ENCODE assay signal across 23 cellular contexts in the genomic region with DNA sequence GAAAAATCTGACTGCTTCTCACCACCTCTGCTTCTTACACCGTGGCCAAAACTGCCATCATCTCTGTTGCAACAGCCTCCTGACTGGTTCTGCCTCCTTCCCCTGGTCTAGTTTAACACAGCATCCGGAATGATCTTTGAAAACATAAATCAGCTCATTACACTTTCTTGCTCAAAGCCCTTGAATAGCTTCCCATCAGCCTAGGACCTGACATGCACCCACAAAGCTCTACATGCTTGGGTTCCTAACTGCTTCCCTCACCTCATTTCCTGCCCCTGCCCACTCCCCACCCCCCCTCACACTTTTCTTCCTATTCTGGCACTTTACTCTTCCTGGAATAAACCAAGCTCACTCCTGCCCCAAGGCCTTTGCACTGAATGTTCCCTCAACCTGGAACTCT.
DNase-seq lines count a peak whose midpoint lies in the region; ATAC-seq, FAIRE-seq and TF ChIP-seq lines count a peak whose summit lies in the region.
"Had no signal": no experiment of that assay in that cellular context is flagged by ENCODE, and none has a peak within 500 bp of the region (broad histone marks: within the 10 kb centered on the region; RNA-seq: fewer than 3 reads in every experiment).

No MANE protein-coding gene starts in this region.

- 93% methylated on average over 2 of the region's 2 CpGs for WGBS in A549 (ENCODE audit: missing lambda C conversion rate)
- 49 to 59% methylated on average over 2 of the region's 2 CpGs for WGBS in GM23248 (ENCODE audit: low coverage in 1 of 2, low lambda C conversion rate in 2 of 2, missing lambda C conversion rate in 2 of 2), 2 experiments
- WGBS in stomach, 5 donors = 84 to 100% (median 97%) methylated on average over 2 of the region's 2 CpGs
- 80% methylated on average over 2 of the region's 2 CpGs for WGBS in right lobe of liver (ENCODE audit: insufficient coverage, low coverage, low lambda C conversion rate, missing lambda C conversion rate)

- H3K79me2 ChIP-seq in GM23248 (ENCODE audit: insufficient read depth) = peaks cover 19% of the 10 kb centered on the region; the same call in 1 of the 2 replicates

- H3K4me3 ChIP-seq in A549 = no peak overlapping the region
- no peak overlapping the region for H3K4me3 ChIP-seq in GM23248
- H3K4me3 ChIP-seq in adipocyte (ENCODE audit: low read length) = no peak overlapping the region
- no peak overlapping the region for H3K4me3 ChIP-seq in foreskin fibroblast (ENCODE audit: low read depth in 1 of 2, low read length in 2 of 2)
- H3K4me3 ChIP-seq in stomach = no peak overlapping the region
- no peak overlapping the region for H3K4me3 ChIP-seq in right lobe of liver
- H3K4me3 ChIP-seq: adrenal gland, SK-N-MC, transverse colon had no signal

- H3F3A ChIP-seq in GM23248 (ENCODE audit: insufficient read depth) = peaks cover 34% of the 10 kb centered on the region

- intact Hi-C loops in stomach (cut with DNase I; ENCODE audit: low total_unique reads) = no loop called here
- intact Hi-C loops in left ventricle myocardium superior (cut with micrococcal nuclease) = no loop called here
- intact Hi-C loops in right lobe of liver (cut with DNase I) = no loop called here

- no peak overlapping the region for H2AFZ ChIP-seq in GM23248

- ATAC-seq in A549 = no peak
- no peak for ATAC-seq in left ventricle myocardium superior
- ATAC-seq in right lobe of liver = no peak
- ATAC-seq: PC-3 had no signal

- H3K9me2 ChIP-seq in GM23248 (ENCODE audit: insufficient read depth) = no peaks in the 10 kb centered on the region

- no peak for TF ChIP-seq POLR2A in A549 (IDR thresholded peaks at IDR 0.05; ENCODE audit: low read length)
- TF ChIP-seq POLR2A in stomach (IDR thresholded peaks at IDR 0.05) = no peak
- TF ChIP-seq POLR2A in GM12891 (IDR thresholded peaks at IDR 0.05; ENCODE audit: low read depth, low read length) = no peak
- TF ChIP-seq POLR2A in right lobe of liver (IDR thresholded peaks at IDR 0.05) = no peak

- FAIRE-seq in A549 (lab: Jason Lieb, UNC) (no peak), GM12891 (lab: Jason Lieb, UNC) (no peak)

- peak overlapping the region; percentile 68 for H3K4me2 ChIP-seq in A549
- H3K4me2 ChIP-seq in GM23248 (ENCODE audit: unreplicated experiment) = no peak overlapping the region

- POLR2A ChIA-PET in A549 (lab: Yijun Ruan, JAX) = interaction anchor here (1.6 kb wide), 1 partner anchor 1115 kb away, joined by 5 read pairs; a partner anchor contains a TSS

- no peak for TF ChIP-seq RAD21 in A549 (conservative IDR thresholded peaks at IDR 0.05 in 1 of 2, IDR thresholded peaks at IDR 0.05 in 1 of 2)

- TF ChIP-seq EP300 in A549 (IDR thresholded peaks at IDR 0.05) (no peak), stomach (IDR thresholded peaks at IDR 0.05) (no peak)

- peaks cover 34% of the 10 kb centered on the region for H3K4me1 ChIP-seq in A549
- peaks cover 41% of the 10 kb centered on the region for H3K4me1 ChIP-seq in GM23248 (ENCODE audit: insufficient read depth)
- peaks cover 27% of the 10 kb centered on the region for H3K4me1 ChIP-seq in adipocyte (ENCODE audit: control insufficient read depth, insufficient read depth, low read length)
- peaks cover 0 to 25% (median 11%) of the 10 kb centered on the region in 4 donors for H3K4me1 ChIP-seq in stomach
- no peaks in the 10 kb centered on the region for H3K4me1 ChIP-seq in right lobe of liver

- CTCF ChIA-PET in A549 (lab: Yijun Ruan, JAX) = interaction anchor here (0.9 to 1.8 kb wide), 4 partner anchors 27 to 124 kb away, joined by 3 to 7 read pairs (median 4); no protein-coding TSS in a partner anchor

- H3K9ac ChIP-seq in GM23248 = peak overlapping the region; percentile 54
- peak overlapping the region; percentile 45 for H3K9ac ChIP-seq in adipocyte (ENCODE audit: low read length)

- H3K36me3 ChIP-seq in GM23248 (ENCODE audit: low read depth) = no peaks in the 10 kb centered on the region
- H3K36me3 ChIP-seq in adipocyte (ENCODE audit: control insufficient read depth, insufficient read depth, low read length, severe bottlenecking) = peaks cover 23% of the 10 kb centered on the region
- peaks cover 0 to 35% (median 22%) of the 10 kb centered on the region in 4 donors for H3K36me3 ChIP-seq in stomach
- H3K36me3 ChIP-seq in right lobe of liver = no peaks in the 10 kb centered on the region
- H3K36me3 ChIP-seq: adrenal gland had no signal

- in situ Hi-C loops in GM23248 (cut with MboI) = no loop called here

- DNase-seq in A549 (ENCODE audit: low read depth in 1 of 2, low spot score in 1 of 2) = no peak
- DNase-seq in GM23248 = peak; percentile 77
- DNase-seq in adipocyte (ENCODE audit: low read depth) = peak; percentile 16
- DNase-seq in foreskin fibroblast = peak; percentile 54 to 59
- DNase-seq in stomach = no peak
- no peak for DNase-seq in GM12891 (ENCODE audit: insufficient read length, low spot score)
- no peak for DNase-seq in left ventricle myocardium superior
- DNase-seq in right lobe of liver = no peak
- DNase-seq: activated CD4-positive, alpha-beta T cell treated with anti-CD3 and anti-CD28 coated beads for 1 hour; activated effector memory CD4-positive, alpha-beta T cell treated with anti-CD3 and anti-CD28 coated beads, Interleukin-2, amount 50 U/mL, for 16 hours; adrenal gland; CD8-positive, alpha-beta memory T cell; central memory CD4-positive, alpha-beta T cell; effector CD8-positive, alpha-beta T cell; H9; left cardiac atrium; NCI-H1092; NCI-H2107; NCI-H69; PC-3; stimulated activated naive CD4-positive, alpha-beta T cell treated with Interleukin-2 at 50 U/mL for 16 hours; transverse colon had no signal

- H3K9me3 ChIP-seq in A549 (no peaks in the 10 kb centered on the region), GM23248 (ENCODE audit: low read depth) (no peaks in the 10 kb centered on the region), adipocyte (ENCODE audit: control insufficient read depth, low read length) (no peaks in the 10 kb centered on the region), stomach (no peaks in the 10 kb centered on the region), right lobe of liver (no peaks in the 10 kb centered on the region)
- H3K9me3 ChIP-seq: adrenal gland, transverse colon had no signal

- TF ChIP-seq CTCF in A549 (IDR thresholded peaks at IDR 0.05) (no peak), foreskin fibroblast (IDR thresholded peaks at IDR 0.05; ENCODE audit: low read depth, low read length) (no peak), stomach (IDR thresholded peaks at IDR 0.05) (no peak), right lobe of liver (IDR thresholded peaks at IDR 0.05) (no peak)

- H3K27ac ChIP-seq in A549 = peak overlapping the region; percentile 82 to 91
- H3K27ac ChIP-seq in GM23248 = peak overlapping the region; percentile 90
- H3K27ac ChIP-seq in stomach = no peak overlapping the region
- no peak overlapping the region for H3K27ac ChIP-seq in right lobe of liver
- H3K27ac ChIP-seq: SK-N-MC, transverse colon had no signal

- H3K27me3 ChIP-seq in GM23248 (replicated peaks; ENCODE audit: insufficient read depth) (no peaks in the 10 kb centered on the region), adipocyte (replicated peaks; ENCODE audit: control insufficient read depth, insufficient read depth, low read length) (no peaks in the 10 kb centered on the region), stomach (no peaks in the 10 kb centered on the region), right lobe of liver (no peaks in the 10 kb centered on the region)
- H3K27me3 ChIP-seq: adrenal gland, transverse colon had no signal

- no peaks in the 10 kb centered on the region for H4K20me1 ChIP-seq in GM23248 (ENCODE audit: insufficient read depth)

TF ChIP-seq in A549, 52 proteins besides CTCF, POLR2A, EP300 and RAD21:
- TF ChIP-seq CEBPB (IDR thresholded peaks at IDR 0.05) (no peak), BHLHE40 (IDR thresholded peaks at IDR 0.05; ENCODE audit: low read depth, low read length) (no peak), CHD2 (IDR thresholded peaks at IDR 0.05; ENCODE audit: low read length, partially characterized antibody) (no peak), SMC3 (IDR thresholded peaks at IDR 0.05) (no peak), HOXB5 (CRISPR knock-in tag; IDR thresholded peaks at IDR 0.05) (no peak), RCOR1 (IDR thresholded peaks at IDR 0.05; ENCODE audit: low read depth, low read length) (no peak), CBX2 (IDR thresholded peaks at IDR 0.05; ENCODE audit: borderline replicate concordance, low read depth) (no peak), POLR2AphosphoS2 (conservative IDR thresholded peaks at IDR 0.05; ENCODE audit: low read length) (no peak), KDM5A (IDR thresholded peaks at IDR 0.05) (no peak), MAFK (IDR thresholded peaks at IDR 0.05; ENCODE audit: partially characterized antibody) (no peak)

TF ChIP-seq in GM12891, 5 proteins besides CTCF, POLR2A, EP300 and RAD21:
- TF ChIP-seq POLR2AphosphoS5 (IDR thresholded peaks at IDR 0.05; ENCODE audit: low read depth, low read length) = no peak
- TF ChIP-seq POU2F2 (IDR thresholded peaks at IDR 0.05; ENCODE audit: low read depth, low read length) = no peak
- TF ChIP-seq SPI1 (IDR thresholded peaks at IDR 0.05; ENCODE audit: low read depth, low read length) = no peak
- no peak for TF ChIP-seq PAX5 (IDR thresholded peaks at IDR 0.05; ENCODE audit: insufficient read depth, low read length, severe bottlenecking)
- TF ChIP-seq TAF1 (IDR thresholded peaks at IDR 0.05; ENCODE audit: low read depth, low read length) = no peak

Comparison
In these comparisons a context has a peak if more than half of its experiments do, and no peak if none do; other contexts are left out.
1. DNase-seq: peak in GM23248 (single experiment), adipocyte (single experiment) and foreskin fibroblast (2 of 2); none in A549 (0 of 2), stomach (single experiment), GM12891 (single experiment), left ventricle myocardium superior (single experiment) and right lobe of liver (0 of 3).
2. H3K27ac ChIP-seq: peak in A549 (2 of 2) and GM23248 (single experiment); none in stomach (0 of 5) and right lobe of liver (0 of 3).